In genomic region chr16:24543949-24544348, GRCh38 we compare ENCODE assay signal across 12 cellular contexts. TPM values are rescaled to one million over a fixed set of nuclear protein-coding genes. Genes with fewer than 3 reads are reported as not detected.
DNase-seq lines count a peak whose midpoint lies in the region; ATAC-seq and TF ChIP-seq lines count a peak whose summit lies in the region.
"Had no signal": no experiment of that assay in that cellular context is flagged by ENCODE, and none has a peak within 500 bp of the region (broad histone marks: within the 10 kb centered on the region; RNA-seq: fewer than 3 reads in every experiment).

No MANE protein-coding gene starts in this region.

- H3K27me3 ChIP-seq in breast epithelium (no peaks in the 10 kb centered on the region), iPS-20b (ENCODE audit: insufficient read depth, low read length) (no peaks in the 10 kb centered on the region), thoracic aorta (replicated peaks; ENCODE audit: insufficient read depth) (no peaks in the 10 kb centered on the region)

- intact Hi-C loops in MCF 10A (cut with micrococcal nuclease) (no loop called here), breast epithelium (cut with DNase I; ENCODE audit: low total_unique reads) (no loop called here), posterior vena cava (cut with DNase I) (no loop called here)
- intact Hi-C loops in activated CD4-positive, alpha-beta memory T cell treated with anti-CD3 and anti-CD28 coated beads for 36 hours (cut with micrococcal nuclease), result loop anchor here (5.0 to 10.0 kb wide), 3 partner anchors 471 to 702 kb away; partner anchors contain the start of genes ARHGAP17 and LCMT1

- no peak overlapping the region for H3K9ac ChIP-seq in iPS-20b (ENCODE audit: low read depth, low read length)

- H3K27me3 Mint-ChIP-seq in MCF 10A (ENCODE audit: insufficient read depth, unreplicated experiment), result no peaks in the 10 kb centered on the region
- no peaks in the 10 kb centered on the region for H3K27me3 Mint-ChIP-seq in activated CD4-positive, alpha-beta memory T cell treated with anti-CD3 and anti-CD28 coated beads for 36 hours

- peak overlapping the region in 1 of 2 donors; percentile 54 for H3K27ac ChIP-seq in breast epithelium
- H3K27ac ChIP-seq in iPS-20b (ENCODE audit: low read length), result no peak overlapping the region
- peak overlapping the region; percentile 16 to 19 for H3K27ac ChIP-seq in thoracic aorta

- TF ChIP-seq CTCF in MCF 10A (IDR thresholded peaks at IDR 0.05; ENCODE audit: unreplicated experiment), result no peak
- no peak for TF ChIP-seq CTCF in breast epithelium (IDR thresholded peaks at IDR 0.05)
- no peak for TF ChIP-seq CTCF in thoracic aorta (IDR thresholded peaks at IDR 0.05)

- peaks cover 24% of the 10 kb centered on the region for H3K4me1 Mint-ChIP-seq in MCF 10A (ENCODE audit: insufficient read depth, unreplicated experiment)
- peaks cover 47% of the 10 kb centered on the region for H3K4me1 Mint-ChIP-seq in activated CD4-positive, alpha-beta memory T cell treated with anti-CD3 and anti-CD28 coated beads for 36 hours (ENCODE audit: low read depth)

- CTCF ChIA-PET in MCF 10A (lab: Yijun Ruan, JAX), result interaction anchor here (1.0 kb wide), 1 partner anchor 27 kb away, joined by 8 read pairs; no protein-coding TSS in a partner anchor
- CTCF ChIA-PET in activated CD4-positive, alpha-beta memory T cell treated with anti-CD3 and anti-CD28 coated beads for 36 hours (lab: Charles Lee), result interaction anchor here (0.7 kb wide), 1 partner anchor 27 kb away, joined by 3 read pairs; no protein-coding TSS in a partner anchor

- TF ChIP-seq POLR2A in breast epithelium (IDR thresholded peaks at IDR 0.05), result no peak

- no peak for DNase-seq in MCF 10A (ENCODE audit: unreplicated experiment)
- DNase-seq in breast epithelium (ENCODE audit: low spot score in 2 of 2), result no peak
- no peak for DNase-seq in activated CD4-positive, alpha-beta memory T cell treated with anti-CD3 and anti-CD28 coated beads for 36 hours
- DNase-seq in thoracic aorta (ENCODE audit: low spot score), result no peak
- no peak for DNase-seq in medulla oblongata (ENCODE audit: extremely low spot score)
- DNase-seq in hepatic stellate cell (ENCODE audit: low spot score), result no peak
- DNase-seq in posterior vena cava (ENCODE audit: low spot score), result no peak
- DNase-seq: effector CD8-positive, alpha-beta T cell; islet precursor cell; NCI-H1694 treated with DMSO at 0.1 percent for 48 hours had no signal

- H3K4me1 ChIP-seq in breast epithelium (no peaks in the 10 kb centered on the region), iPS-20b (ENCODE audit: insufficient read depth, low read length) (peaks cover 6% of the 10 kb centered on the region; the same call in 1 of the 2 replicates), thoracic aorta (ENCODE audit: control insufficient read depth in 1 of 2, low read depth in 2 of 2) (peaks cover 27 to 55% of the 10 kb centered on the region in 2 donors)

- H3K9me3 Mint-ChIP-seq in MCF 10A (ENCODE audit: unreplicated experiment), result no peaks in the 10 kb centered on the region
- no peaks in the 10 kb centered on the region for H3K9me3 Mint-ChIP-seq in activated CD4-positive, alpha-beta memory T cell treated with anti-CD3 and anti-CD28 coated beads for 36 hours

- peaks cover 66% of the 10 kb centered on the region for H3K36me3 Mint-ChIP-seq in MCF 10A (ENCODE audit: insufficient read depth, unreplicated experiment)
- peaks cover 55% of the 10 kb centered on the region for H3K36me3 Mint-ChIP-seq in activated CD4-positive, alpha-beta memory T cell treated with anti-CD3 and anti-CD28 coated beads for 36 hours

- peaks cover 5% of the 10 kb centered on the region for H3K36me3 ChIP-seq in breast epithelium
- peaks cover 49% of the 10 kb centered on the region for H3K36me3 ChIP-seq in iPS-20b (ENCODE audit: insufficient read depth, low read depth, low read length)
- H3K36me3 ChIP-seq in thoracic aorta, result peaks cover 4% of the 10 kb centered on the region

- no peak overlapping the region for H3K27ac Mint-ChIP-seq in MCF 10A (ENCODE audit: low read depth, unreplicated experiment)
- peak overlapping the region; percentile 58 for H3K27ac Mint-ChIP-seq in activated CD4-positive, alpha-beta memory T cell treated with anti-CD3 and anti-CD28 coated beads for 36 hours

- no peak for ATAC-seq in thoracic aorta (ENCODE audit: insufficient number of reproducible peaks, low FRiP score, low read depth)

- no peaks in the 10 kb centered on the region for H3K9me3 ChIP-seq in breast epithelium
- no peaks in the 10 kb centered on the region for H3K9me3 ChIP-seq in iPS-20b (ENCODE audit: insufficient read depth, low read depth, low read length)
- H3K9me3 ChIP-seq in thoracic aorta, result no peaks in the 10 kb centered on the region

- POLR2A ChIA-PET in MCF 10A (lab: Yijun Ruan, JAX), result interaction anchor here (0.6 to 6.5 kb wide), 5 partner anchors 18 to 715 kb away, joined by 3 to 66 read pairs (median 4); partner anchors contain the start of gene TNRC6A
- POLR2A ChIA-PET in activated CD4-positive, alpha-beta memory T cell treated with anti-CD3 and anti-CD28 coated beads for 36 hours (lab: Charles Lee), result no interaction called here

- no TSS peak for BruUV-seq in MCF 10A (replicated peaks; lab: Mats Ljungman, UMichigan)

- peak overlapping the region in 1 of 3 donors; percentile 36 for H3K4me3 ChIP-seq in breast epithelium
- H3K4me3 ChIP-seq in iPS-20b (ENCODE audit: low read length), result peak overlapping the region; percentile 11; the same call in 1 of the 2 replicates
- peak overlapping the region; percentile 87 for H3K4me3 ChIP-seq in thoracic aorta

- H3K4me3 Mint-ChIP-seq in MCF 10A (ENCODE audit: unreplicated experiment), result peak overlapping the region; percentile 39
- H3K4me3 Mint-ChIP-seq in activated CD4-positive, alpha-beta memory T cell treated with anti-CD3 and anti-CD28 coated beads for 36 hours, result peak overlapping the region; percentile 58
- H3K4me3 Mint-ChIP-seq: CD14-positive monocyte had no signal

RNA-seq across cellular contexts. Expression of gene RBBP6, which starts 4.6 kb away (rescaled TPM):
- 50.1 and 57.3 TPM in 2 replicates for total RNA-seq in MCF 10A (2022)
- 10 to 100 TPM; 54.7 to 90.7 (median 67.8) TPM for total RNA-seq in breast epithelium
- 10 to 100 TPM; 74.6 to 76.1 TPM for total RNA-seq in activated CD4-positive, alpha-beta memory T cell treated with anti-CD3 and anti-CD28 coated beads for 36 hours
- total RNA-seq in thoracic aorta, result 100 to 1,000 TPM in 1 of 2 donors, 10 to 100 TPM in 1; 42.2 to 104 TPM
- 10 to 100 TPM; 43.7 to 46.7 TPM for total RNA-seq in posterior vena cava
